In the genomic region with DNA sequence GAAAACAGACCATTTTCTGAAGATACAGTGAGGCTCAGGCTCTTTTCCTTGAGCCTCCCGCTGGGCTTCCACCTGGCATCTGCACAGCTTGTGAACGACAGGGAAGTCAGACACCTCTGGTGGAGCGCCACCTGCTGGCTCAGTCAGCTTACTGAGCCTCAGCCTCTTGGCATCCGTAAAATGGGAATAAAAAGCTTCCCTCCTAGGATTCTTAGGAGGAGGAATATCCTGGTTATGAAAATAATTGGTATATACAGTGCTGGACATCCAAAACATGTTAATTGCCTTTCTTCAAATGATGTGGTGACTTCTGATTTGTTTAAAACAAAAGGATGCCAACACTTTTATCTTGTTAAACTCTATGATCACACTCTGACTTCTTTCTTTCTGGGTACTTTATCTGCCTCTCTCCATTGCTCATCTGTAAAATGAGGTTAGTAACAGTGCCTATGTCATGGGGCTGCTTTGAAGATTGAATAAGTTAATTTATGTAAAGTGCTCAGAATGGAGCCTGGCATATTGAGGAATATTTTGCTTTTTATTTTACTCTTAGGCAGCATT, we compare ENCODE assay signal across 8 cellular contexts.
DNase-seq lines count a peak whose midpoint lies in the region; ATAC-seq, FAIRE-seq and TF ChIP-seq lines count a peak whose summit lies in the region.

No MANE protein-coding gene starts in this region.

- H3K27ac Mint-ChIP-seq in CD8-positive, alpha-beta T cell = no peak overlapping the region
- H3K27ac Mint-ChIP-seq in activated T-cell treated with anti-CD3 and anti-CD28 coated beads, Interleukin-2, amount 50 U/mL, for 72 hours = no peak overlapping the region

- no peak for FAIRE-seq in urothelium cell line (lab: Jason Lieb, UNC)

- CTCF ChIA-PET in CD8-positive, alpha-beta T cell (lab: Charles Lee) = interaction anchor here (1.0 to 3.5 kb wide), 14 partner anchors 8 to 689 kb away, joined by 3 to 33 read pairs (median 5); no protein-coding TSS in a partner anchor

- H4K20me1 ChIP-seq in OCI-LY3 (ENCODE audit: insufficient read depth, low read length) (no peaks in the 10 kb centered on the region), osteoblast (ENCODE audit: insufficient read depth, low read length) (no peaks in the 10 kb centered on the region)

- ATAC-seq in CD8-positive, alpha-beta T cell = no peak
- peak; percentile 85 for ATAC-seq in GM19395 (IDR thresholded peaks at IDR 0.05; ENCODE audit: unreplicated experiment)
- ATAC-seq in HG03571 (IDR thresholded peaks at IDR 0.05; ENCODE audit: unreplicated experiment) = peak; percentile 49
- ATAC-seq in activated T-cell treated with anti-CD3 and anti-CD28 coated beads, Interleukin-2, amount 50 U/mL, for 72 hours (replicated peaks in 1 of 2) = peak; percentile 60 to 65

- POLR2A ChIA-PET in CD8-positive, alpha-beta T cell (lab: Charles Lee) = no interaction called here

- TF ChIP-seq CTCF in CD8-positive, alpha-beta T cell (IDR thresholded peaks at IDR 0.05) = peak; percentile 81
- TF ChIP-seq CTCF in OCI-LY3 (IDR thresholded peaks at IDR 0.05; ENCODE audit: low read depth, low read length) (peak; percentile 96), foreskin fibroblast (IDR thresholded peaks at IDR 0.05; ENCODE audit: low read depth, low read length) (peak; percentile 83), osteoblast (IDR thresholded peaks at IDR 0.05; ENCODE audit: extremely low read depth, low read depth, low read length) (peak; percentile 94)

- no peaks in the 10 kb centered on the region for H3K79me2 ChIP-seq in OCI-LY3 (ENCODE audit: low read length)
- no peaks in the 10 kb centered on the region for H3K79me2 ChIP-seq in osteoblast (ENCODE audit: insufficient read depth, low read length)

- H3K36me3 Mint-ChIP-seq in CD8-positive, alpha-beta T cell = no peaks in the 10 kb centered on the region
- H3K36me3 Mint-ChIP-seq in activated T-cell treated with anti-CD3 and anti-CD28 coated beads, Interleukin-2, amount 50 U/mL, for 72 hours (ENCODE audit: insufficient read depth in 2 of 2) = no peaks in the 10 kb centered on the region

- H3K4me2 ChIP-seq in OCI-LY3 (ENCODE audit: low read length) (peak overlapping the region; percentile 89), osteoblast (ENCODE audit: insufficient read depth, low read length) (peak overlapping the region; percentile 45)

- no peak overlapping the region for H3K4me3 ChIP-seq in CD8-positive, alpha-beta T cell (ENCODE audit: low read depth, low read length)
- H3K4me3 ChIP-seq in OCI-LY3 (ENCODE audit: low read length) (peak overlapping the region; percentile 72), foreskin fibroblast (ENCODE audit: low read depth in 1 of 2, low read length in 2 of 2) (no peak overlapping the region), osteoblast (ENCODE audit: insufficient read depth, low read length) (no peak overlapping the region)

- intact Hi-C loops in CD8-positive, alpha-beta T cell (cut with DNase I, micrococcal nuclease) = loop anchor here in 1 of 2 experiments (2.0 to 5.0 kb wide), 2 partner anchors 139 to 688 kb away; no protein-coding TSS in a partner anchor

- peak overlapping the region; percentile 26 for H2AFZ ChIP-seq in OCI-LY3 (ENCODE audit: low read depth, low read length)
- no peak overlapping the region for H2AFZ ChIP-seq in osteoblast (ENCODE audit: low read length)

- no peaks in the 10 kb centered on the region for H3K9me3 Mint-ChIP-seq in CD8-positive, alpha-beta T cell
- no peaks in the 10 kb centered on the region for H3K9me3 Mint-ChIP-seq in activated T-cell treated with anti-CD3 and anti-CD28 coated beads, Interleukin-2, amount 50 U/mL, for 72 hours

- no peaks in the 10 kb centered on the region for H3K9me3 ChIP-seq in CD8-positive, alpha-beta T cell (ENCODE audit: low read length)
- H3K9me3 ChIP-seq in OCI-LY3 (ENCODE audit: insufficient read depth, low read length) (no peaks in the 10 kb centered on the region), osteoblast (ENCODE audit: low read depth, low read length) (no peaks in the 10 kb centered on the region)

- peaks cover 4% of the 10 kb centered on the region for H3K4me1 Mint-ChIP-seq in CD8-positive, alpha-beta T cell (ENCODE audit: low read depth)
- H3K4me1 Mint-ChIP-seq in activated T-cell treated with anti-CD3 and anti-CD28 coated beads, Interleukin-2, amount 50 U/mL, for 72 hours (ENCODE audit: low read depth) = peaks cover 19% of the 10 kb centered on the region

- peak overlapping the region; percentile 39; the same call in 1 of the 2 replicates for H3K9ac ChIP-seq in OCI-LY3 (ENCODE audit: low read length)

- no peak overlapping the region for H3K4me3 Mint-ChIP-seq in CD8-positive, alpha-beta T cell
- H3K4me3 Mint-ChIP-seq in activated T-cell treated with anti-CD3 and anti-CD28 coated beads, Interleukin-2, amount 50 U/mL, for 72 hours = peak overlapping the region in 1 of 2 donors; percentile 19

- no peak overlapping the region for H3K27ac ChIP-seq in CD8-positive, alpha-beta T cell (ENCODE audit: low read depth, low read length)
- H3K27ac ChIP-seq in OCI-LY3 (ENCODE audit: low read length) (0 out of 2 replicates have a peak overlapping the region, but pooled peaks have one; percentile 11), osteoblast (ENCODE audit: low read depth, low read length) (no peak overlapping the region)

- no peaks in the 10 kb centered on the region for H3K36me3 ChIP-seq in CD8-positive, alpha-beta T cell (ENCODE audit: insufficient read depth, low read length)
- no peaks in the 10 kb centered on the region for H3K36me3 ChIP-seq in OCI-LY3 (replicated peaks; ENCODE audit: low read depth, low read length)
- H3K36me3 ChIP-seq in osteoblast (ENCODE audit: insufficient read depth, low read length) = no peaks in the 10 kb centered on the region

- H3K27me3 Mint-ChIP-seq in CD8-positive, alpha-beta T cell (ENCODE audit: low read depth) = peaks cover 20% of the 10 kb centered on the region
- H3K27me3 Mint-ChIP-seq in activated T-cell treated with anti-CD3 and anti-CD28 coated beads, Interleukin-2, amount 50 U/mL, for 72 hours (ENCODE audit: low read depth) = peaks cover 37% of the 10 kb centered on the region

- H3K4me1 ChIP-seq in CD8-positive, alpha-beta T cell (ENCODE audit: insufficient read depth, low read length) = no peaks in the 10 kb centered on the region
- H3K4me1 ChIP-seq in OCI-LY3 (ENCODE audit: low read length) (peaks cover 17% of the 10 kb centered on the region), osteoblast (ENCODE audit: insufficient read depth, low read length) (peaks cover 23% of the 10 kb centered on the region)

- no peaks in the 10 kb centered on the region for H3K27me3 ChIP-seq in CD8-positive, alpha-beta T cell (ENCODE audit: insufficient read depth, low read length)
- H3K27me3 ChIP-seq in OCI-LY3 (ENCODE audit: low read depth, low read length) = 0 out of 2 replicates have a peak, but pooled peaks cover 10% of the 10 kb centered on the region
- H3K27me3 ChIP-seq in osteoblast (ENCODE audit: insufficient read depth, low read length) = no peaks in the 10 kb centered on the region

- DNase-seq in CD8-positive, alpha-beta T cell = peak in 6 of 7 experiments; percentile 9 to 59 (median 44)
- peak; percentile 56 to 61 for DNase-seq in activated T-cell treated with anti-CD3 and anti-CD28 coated beads, Interleukin-2, amount 50 U/mL, for 72 hours
- peak; percentile 65 to 90 for DNase-seq in foreskin fibroblast
- peak; percentile 32 for DNase-seq in osteoblast (ENCODE audit: insufficient read length, low spot score, missing footprints)
- peak; percentile 72 for DNase-seq in urothelium cell line (ENCODE audit: low spot score)
